In genomic region chr20:62571667-62572344, GRCh38 we compare ENCODE assay signal across 11 cellular contexts.
DNase-seq lines count a peak whose midpoint lies in the region; ATAC-seq and TF ChIP-seq lines count a peak whose summit lies in the region.
"Had no signal": no experiment of that assay in that cellular context is flagged by ENCODE, and none has a peak within 500 bp of the region (broad histone marks: within the 10 kb centered on the region; RNA-seq: fewer than 3 reads in every experiment).

No MANE protein-coding gene starts in this region.

- H3K4me1 ChIP-seq in ovary (ENCODE audit: insufficient read depth): no peaks in the 10 kb centered on the region

- H3K27ac ChIP-seq in ovary (no peak overlapping the region), dorsolateral prefrontal cortex (no peak overlapping the region)
- H3K27ac ChIP-seq: C4-2B had no signal

- peaks cover 2% of the 10 kb centered on the region for H3K4me1 Mint-ChIP-seq in activated CD8-positive, alpha-beta memory T cell treated with anti-CD3 and anti-CD28 coated beads, Interleukin-2, amount 10 ng/mL, durations not matched to agents 7 days and 5 days
- H3K4me1 Mint-ChIP-seq in activated B cell treated with CpG ODN at 0.5 μM for 24 hours (peaks cover 2% of the 10 kb centered on the region), neural crest cell (peaks cover 13% of the 10 kb centered on the region)
- H3K4me1 Mint-ChIP-seq: mesothelial cell of epicardium had no signal

- TF ChIP-seq CTCF in activated B cell treated with CpG ODN at 0.5 μM for 24 hours (IDR thresholded peaks at IDR 0.05): no peak
- TF ChIP-seq CTCF in neural crest cell (conservative IDR thresholded peaks at IDR 0.05): peak; percentile 12
- no peak for TF ChIP-seq CTCF in ovary (IDR thresholded peaks at IDR 0.05)
- no peak for TF ChIP-seq CTCF in dorsolateral prefrontal cortex (IDR thresholded peaks at IDR 0.05 in 54 of 56, conservative IDR thresholded peaks at IDR 0.05 in 2 of 56; ENCODE audit: low read depth in 1 of 56, partially characterized antibody in 56 of 56)

- H3K27ac Mint-ChIP-seq in activated CD8-positive, alpha-beta memory T cell treated with anti-CD3 and anti-CD28 coated beads, Interleukin-2, amount 10 ng/mL, durations not matched to agents 7 days and 5 days: no peak overlapping the region
- no peak overlapping the region for H3K27ac Mint-ChIP-seq in activated B cell treated with CpG ODN at 0.5 μM for 24 hours
- H3K27ac Mint-ChIP-seq in neural crest cell (ENCODE audit: unreplicated experiment): no peak overlapping the region
- H3K27ac Mint-ChIP-seq: mesothelial cell of epicardium had no signal

- 68 to 76% (median 73%) methylated on average over 9 of the region's 9 CpGs for WGBS in ovary, 3 donors

- no peak for TF ChIP-seq POLR2A in ovary (IDR thresholded peaks at IDR 0.05)

- H3K27me3 ChIP-seq in ovary (no peaks in the 10 kb centered on the region), dorsolateral prefrontal cortex (peaks cover 0 to 74% (median 38%) of the 10 kb centered on the region in 45 donors)

- H3K4me3 ChIP-seq in ovary: no peak overlapping the region
- H3K4me3 ChIP-seq in dorsolateral prefrontal cortex: no peak overlapping the region

- no peak overlapping the region for H3K4me3 Mint-ChIP-seq in activated CD8-positive, alpha-beta memory T cell treated with anti-CD3 and anti-CD28 coated beads, Interleukin-2, amount 10 ng/mL, durations not matched to agents 7 days and 5 days
- no peak overlapping the region for H3K4me3 Mint-ChIP-seq in activated B cell treated with CpG ODN at 0.5 μM for 24 hours
- no peak overlapping the region for H3K4me3 Mint-ChIP-seq in neural crest cell
- H3K4me3 Mint-ChIP-seq: mesothelial cell of epicardium had no signal

- ATAC-seq in activated CD8-positive, alpha-beta memory T cell treated with anti-CD3 and anti-CD28 coated beads, Interleukin-2, amount 10 ng/mL, durations not matched to agents 7 days and 5 days: peak; percentile 67
- ATAC-seq in activated B cell treated with CpG ODN at 0.5 μM for 24 hours (ENCODE audit: low read depth) (peak; percentile 60), HG02938 (IDR thresholded peaks at IDR 0.05; ENCODE audit: unreplicated experiment) (no peak)

- no peaks in the 10 kb centered on the region for H3K36me3 Mint-ChIP-seq in activated CD8-positive, alpha-beta memory T cell treated with anti-CD3 and anti-CD28 coated beads, Interleukin-2, amount 10 ng/mL, durations not matched to agents 7 days and 5 days
- no peaks in the 10 kb centered on the region for H3K36me3 Mint-ChIP-seq in activated B cell treated with CpG ODN at 0.5 μM for 24 hours (ENCODE audit: low read depth)
- H3K36me3 Mint-ChIP-seq in neural crest cell (ENCODE audit: low read depth): no peaks in the 10 kb centered on the region
- H3K36me3 Mint-ChIP-seq: mesothelial cell of epicardium had no signal

- peaks cover 21% of the 10 kb centered on the region for H3K27me3 Mint-ChIP-seq in activated CD8-positive, alpha-beta memory T cell treated with anti-CD3 and anti-CD28 coated beads, Interleukin-2, amount 10 ng/mL, durations not matched to agents 7 days and 5 days
- H3K27me3 Mint-ChIP-seq in activated B cell treated with CpG ODN at 0.5 μM for 24 hours: peaks cover 27% of the 10 kb centered on the region
- H3K27me3 Mint-ChIP-seq in neural crest cell (ENCODE audit: low read depth): peaks cover 42% of the 10 kb centered on the region

- no peaks in the 10 kb centered on the region for H3K9me3 Mint-ChIP-seq in activated CD8-positive, alpha-beta memory T cell treated with anti-CD3 and anti-CD28 coated beads, Interleukin-2, amount 10 ng/mL, durations not matched to agents 7 days and 5 days (ENCODE audit: low read depth)
- H3K9me3 Mint-ChIP-seq in activated B cell treated with CpG ODN at 0.5 μM for 24 hours: no peaks in the 10 kb centered on the region
- no peaks in the 10 kb centered on the region for H3K9me3 Mint-ChIP-seq in neural crest cell
- H3K9me3 Mint-ChIP-seq: mesothelial cell of epicardium had no signal

- CTCF ChIA-PET in activated CD8-positive, alpha-beta memory T cell treated with anti-CD3 and anti-CD28 coated beads, Interleukin-2, amount 10 ng/mL, durations not matched to agents 7 days and 5 days (lab: Charles Lee): interaction anchor here (1.3 kb wide), 1 partner anchor 46 kb away, joined by 5 read pairs; no protein-coding TSS in a partner anchor
- CTCF ChIA-PET in activated B cell treated with CpG ODN at 0.5 μM for 24 hours (lab: Charles Lee): interaction anchor here (1.2 kb wide), 1 partner anchor 32 kb away, joined by 4 read pairs; no protein-coding TSS in a partner anchor

- peak; percentile 45 for DNase-seq in activated CD8-positive, alpha-beta memory T cell treated with anti-CD3 and anti-CD28 coated beads, Interleukin-2, amount 10 ng/mL, durations not matched to agents 7 days and 5 days
- no peak for DNase-seq in activated CD8-positive, alpha-beta memory T cell treated with anti-CD3 and anti-CD28 coated beads, Interleukin-2, amount 50 U/mL, for 48 hours
- DNase-seq in HT1080 (ENCODE audit: low read depth) (peak; percentile 48), activated B cell treated with CpG ODN at 0.5 μM for 24 hours (no peak), neural crest cell (ENCODE audit: low read depth, low spot score) (no peak), ovary (no peak), dorsolateral prefrontal cortex (no peak)
- DNase-seq: NCI-H146 had no signal

- POLR2A ChIA-PET in activated B cell treated with CpG ODN at 0.5 μM for 24 hours (lab: Charles Lee): no interaction called here

- TF ChIP-seq EP300 in ovary (IDR thresholded peaks at IDR 0.05): no peak

- no peaks in the 10 kb centered on the region for H3K9me3 ChIP-seq in ovary

- no peaks in the 10 kb centered on the region for H3K36me3 ChIP-seq in ovary

- intact Hi-C loops in activated B cell treated with CpG ODN at 0.5 μM for 24 hours (cut with micrococcal nuclease): no loop called here
- intact Hi-C loops in ovary (cut with DNase I): no loop called here
- intact Hi-C loops in dorsolateral prefrontal cortex (cut with DNase I): no loop called here

Comparison
In these comparisons a context has a peak if more than half of its experiments do, and no peak if none do; other contexts are left out.
1. DNase-seq: peak in activated CD8-positive, alpha-beta memory T cell treated with anti-CD3 and anti-CD28 coated beads, Interleukin-2, amount 10 ng/mL, durations not matched to agents 7 days and 5 days (single experiment) and HT1080 (single experiment); none in activated CD8-positive, alpha-beta memory T cell treated with anti-CD3 and anti-CD28 coated beads, Interleukin-2, amount 50 U/mL, for 48 hours (single experiment), activated B cell treated with CpG ODN at 0.5 μM for 24 hours (single experiment), neural crest cell (single experiment), ovary (0 of 5) and dorsolateral prefrontal cortex (0 of 10).